Comparison of ENCODE assay signal across 16 cellular contexts in genomic region chr15:45943255-45943654, GRCh38.
DNase-seq lines count a peak whose midpoint lies in the region; ATAC-seq, FAIRE-seq and TF ChIP-seq lines count a peak whose summit lies in the region.
"Had no signal": no experiment of that assay in that cellular context is flagged by ENCODE, and none has a peak within 500 bp of the region (broad histone marks: within the 10 kb centered on the region; RNA-seq: fewer than 3 reads in every experiment).

No MANE protein-coding gene starts in this region.

- peak; percentile 94 for ATAC-seq in GM19438 (IDR thresholded peaks at IDR 0.05; ENCODE audit: low read depth, unreplicated experiment)
- ATAC-seq in HG03378 (IDR thresholded peaks at IDR 0.05; ENCODE audit: unreplicated experiment) = peak; percentile 69
- ATAC-seq in HG03565 (IDR thresholded peaks at IDR 0.05; ENCODE audit: unreplicated experiment) = no peak
- ATAC-seq: Panc1 had no signal

- no peak overlapping the region for H3K4me3 ChIP-seq in bronchial epithelial cell (ENCODE audit: low read depth, low read length)
- no peak overlapping the region for H3K4me3 ChIP-seq in BE2C (ENCODE audit: low read depth, low read length)
- H3K4me3 ChIP-seq: HAP-1 had no signal

- H3K27me3 ChIP-seq in bronchial epithelial cell (ENCODE audit: control insufficient read depth, insufficient read depth, low read length) (no peaks in the 10 kb centered on the region), BE2C (no peaks in the 10 kb centered on the region)

- DNase-seq in DMS53 treated with DMSO at 0.1 percent for 48 hours (lab: John Stamatoyannopoulos, UW; ENCODE audit: unreplicated experiment) (peak; percentile 66), bronchial epithelial cell (ENCODE audit: low read depth) (peak; percentile 68), BE2C (no peak), T-helper 1 cell (no peak)
- DNase-seq in stimulated activated naive CD4-positive, alpha-beta T cell treated with Interleukin-2 at 50 U/mL for 16 hours (lab: John Stamatoyannopoulos, UW) = no peak
- DNase-seq: activated CD4-positive, alpha-beta T cell treated with anti-CD3 and anti-CD28 coated beads, Interleukin-2, amount 50 U/mL, for 1 hour; activated effector memory CD4-positive, alpha-beta T cell treated with Interleukin-2 at 50 U/mL for 16 hours; MM.1S; NCI-H226 had no signal

- H3K36me3 ChIP-seq in bronchial epithelial cell (ENCODE audit: control insufficient read depth, insufficient read depth, low read length) (no peaks in the 10 kb centered on the region), BE2C (no peaks in the 10 kb centered on the region)
- H3K36me3 ChIP-seq: HAP-1 had no signal

- no peaks in the 10 kb centered on the region for H3K4me1 ChIP-seq in BE2C
- H3K4me1 ChIP-seq: HAP-1 had no signal

- TF ChIP-seq CTCF in bronchial epithelial cell (IDR thresholded peaks at IDR 0.05; ENCODE audit: insufficient read depth, low read length, severe bottlenecking) = no peak
- no peak for TF ChIP-seq CTCF in BE2C (IDR thresholded peaks at IDR 0.05; ENCODE audit: low read depth, low read length)

- no peaks in the 10 kb centered on the region for H3K9me3 ChIP-seq in BE2C
- H3K9me3 ChIP-seq: HAP-1 had no signal

- peak; percentile 62 for FAIRE-seq in bronchial epithelial cell (lab: Jason Lieb, UNC)
- FAIRE-seq: endothelial cell of umbilical vein, urothelium cell line had no signal

Comparison
In these comparisons a context has a peak if more than half of its experiments do, and no peak if none do; other contexts are left out.
1. DNase-seq: peak in DMS53 treated with DMSO at 0.1 percent for 48 hours (single experiment) and bronchial epithelial cell (single experiment); none in BE2C (single experiment), stimulated activated naive CD4-positive, alpha-beta T cell treated with Interleukin-2 at 50 U/mL for 16 hours (single experiment) and T-helper 1 cell (0 of 5).